In the genomic region with DNA sequence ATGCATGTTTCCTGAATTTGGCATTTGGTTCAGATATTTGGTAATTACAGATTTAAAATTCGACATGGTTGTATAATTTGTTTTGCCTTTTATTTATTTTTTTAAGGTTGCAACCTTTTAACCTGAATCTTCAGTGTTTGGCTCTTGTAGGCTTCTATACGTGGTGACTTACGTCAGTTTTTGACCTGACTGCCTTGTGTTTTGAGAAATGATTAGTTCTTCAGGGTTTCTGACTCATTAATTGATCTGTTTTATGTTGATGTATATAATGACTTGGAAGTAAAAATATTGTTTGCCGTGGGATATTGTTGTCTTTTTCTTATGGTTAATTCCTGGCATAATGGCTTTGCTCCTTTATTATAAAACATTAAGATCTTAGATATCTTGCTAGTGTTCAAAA, we compare ENCODE assay signal across 1 cellular context.
TF ChIP-seq lines count a peak whose summit lies in the region.

No MANE protein-coding gene starts in this region.

TF ChIP-seq in GM23338, 12 proteins besides CTCF, POLR2A, EP300 and RAD21 (continued from another document):
- TF ChIP-seq, protein P1, sequence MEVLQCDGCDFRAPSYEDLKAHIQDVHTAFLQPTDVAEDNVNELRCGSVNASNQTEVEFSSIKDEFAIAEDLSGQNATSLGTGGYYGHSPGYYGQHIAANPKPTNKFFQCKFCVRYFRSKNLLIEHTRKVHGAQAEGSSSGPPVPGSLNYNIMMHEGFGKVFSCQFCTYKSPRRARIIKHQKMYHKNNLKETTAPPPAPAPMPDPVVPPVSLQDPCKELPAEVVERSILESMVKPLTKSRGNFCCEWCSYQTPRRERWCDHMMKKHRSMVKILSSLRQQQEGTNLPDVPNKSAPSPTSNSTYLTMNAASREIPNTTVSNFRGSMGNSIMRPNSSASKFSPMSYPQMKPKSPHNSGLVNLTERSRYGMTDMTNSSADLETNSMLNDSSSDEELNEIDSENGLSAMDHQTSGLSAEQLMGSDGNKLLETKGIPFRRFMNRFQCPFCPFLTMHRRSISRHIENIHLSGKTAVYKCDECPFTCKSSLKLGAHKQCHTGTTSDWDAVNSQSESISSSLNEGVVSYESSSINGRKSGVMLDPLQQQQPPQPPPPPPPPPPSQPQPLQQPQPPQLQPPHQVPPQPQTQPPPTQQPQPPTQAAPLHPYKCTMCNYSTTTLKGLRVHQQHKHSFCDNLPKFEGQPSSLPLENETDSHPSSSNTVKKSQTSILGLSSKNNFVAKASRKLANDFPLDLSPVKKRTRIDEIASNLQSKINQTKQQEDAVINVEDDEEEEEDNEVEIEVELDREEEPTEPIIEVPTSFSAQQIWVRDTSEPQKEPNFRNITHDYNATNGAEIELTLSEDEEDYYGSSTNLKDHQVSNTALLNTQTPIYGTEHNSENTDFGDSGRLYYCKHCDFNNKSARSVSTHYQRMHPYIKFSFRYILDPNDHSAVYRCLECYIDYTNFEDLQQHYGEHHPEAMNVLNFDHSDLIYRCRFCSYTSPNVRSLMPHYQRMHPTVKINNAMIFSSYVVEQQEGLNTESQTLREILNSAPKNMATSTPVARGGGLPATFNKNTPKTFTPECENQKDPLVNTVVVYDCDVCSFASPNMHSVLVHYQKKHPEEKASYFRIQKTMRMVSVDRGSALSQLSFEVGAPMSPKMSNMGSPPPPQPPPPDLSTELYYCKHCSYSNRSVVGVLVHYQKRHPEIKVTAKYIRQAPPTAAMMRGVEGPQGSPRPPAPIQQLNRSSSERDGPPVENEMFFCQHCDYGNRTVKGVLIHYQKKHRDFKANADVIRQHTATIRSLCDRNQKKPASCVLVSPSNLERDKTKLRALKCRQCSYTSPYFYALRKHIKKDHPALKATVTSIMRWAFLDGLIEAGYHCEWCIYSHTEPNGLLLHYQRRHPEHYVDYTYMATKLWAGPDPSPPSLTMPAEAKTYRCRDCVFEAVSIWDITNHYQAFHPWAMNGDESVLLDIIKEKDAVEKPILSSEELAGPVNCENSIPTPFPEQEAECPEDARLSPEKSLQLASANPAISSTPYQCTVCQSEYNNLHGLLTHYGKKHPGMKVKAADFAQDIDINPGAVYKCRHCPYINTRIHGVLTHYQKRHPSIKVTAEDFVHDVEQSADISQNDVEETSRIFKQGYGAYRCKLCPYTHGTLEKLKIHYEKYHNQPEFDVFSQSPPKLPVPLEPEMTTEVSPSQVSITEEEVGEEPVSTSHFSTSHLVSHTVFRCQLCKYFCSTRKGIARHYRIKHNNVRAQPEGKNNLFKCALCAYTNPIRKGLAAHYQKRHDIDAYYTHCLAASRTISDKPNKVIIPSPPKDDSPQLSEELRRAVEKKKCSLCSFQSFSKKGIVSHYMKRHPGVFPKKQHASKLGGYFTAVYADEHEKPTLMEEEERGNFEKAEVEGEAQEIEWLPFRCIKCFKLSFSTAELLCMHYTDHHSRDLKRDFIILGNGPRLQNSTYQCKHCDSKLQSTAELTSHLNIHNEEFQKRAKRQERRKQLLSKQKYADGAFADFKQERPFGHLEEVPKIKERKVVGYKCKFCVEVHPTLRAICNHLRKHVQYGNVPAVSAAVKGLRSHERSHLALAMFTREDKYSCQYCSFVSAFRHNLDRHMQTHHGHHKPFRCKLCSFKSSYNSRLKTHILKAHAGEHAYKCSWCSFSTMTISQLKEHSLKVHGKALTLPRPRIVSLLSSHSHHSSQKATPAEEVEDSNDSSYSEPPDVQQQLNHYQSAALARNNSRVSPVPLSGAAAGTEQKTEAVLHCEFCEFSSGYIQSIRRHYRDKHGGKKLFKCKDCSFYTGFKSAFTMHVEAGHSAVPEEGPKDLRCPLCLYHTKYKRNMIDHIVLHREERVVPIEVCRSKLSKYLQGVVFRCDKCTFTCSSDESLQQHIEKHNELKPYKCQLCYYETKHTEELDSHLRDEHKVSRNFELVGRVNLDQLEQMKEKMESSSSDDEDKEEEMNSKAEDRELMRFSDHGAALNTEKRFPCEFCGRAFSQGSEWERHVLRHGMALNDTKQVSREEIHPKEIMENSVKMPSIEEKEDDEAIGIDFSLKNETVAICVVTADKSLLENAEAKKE (CRISPR knock-in tag; IDR thresholded peaks at IDR 0.05), result no peak
